Comparison of ENCODE assay signal across 21 cellular contexts in genomic region chr1:205171369-205171768, GRCh38. TPM values are rescaled to one million over a fixed set of nuclear protein-coding genes. Genes with fewer than 3 reads are reported as not detected.
DNase-seq lines count a peak whose midpoint lies in the region; ATAC-seq and TF ChIP-seq lines count a peak whose summit lies in the region.
"Had no signal": no experiment of that assay in that cellular context is flagged by ENCODE, and none has a peak within 500 bp of the region (broad histone marks: within the 10 kb centered on the region; RNA-seq: fewer than 3 reads in every experiment).

No MANE protein-coding gene starts in this region.

- no peak overlapping the region for H3K4me3 ChIP-seq in CD4-positive, alpha-beta memory T cell (ENCODE audit: low read length in 2 of 2)
- H3K4me3 ChIP-seq: coronary artery, PC-9, thyroid gland had no signal

- no peaks in the 10 kb centered on the region for H3K27me3 Mint-ChIP-seq in CD4-positive, alpha-beta memory T cell
- no peaks in the 10 kb centered on the region for H3K27me3 Mint-ChIP-seq in activated CD8-positive, alpha-beta T cell treated with anti-CD3 and anti-CD28 coated beads for 36 hours
- peaks cover 0 to 3% (median 2%) of the 10 kb centered on the region in 3 donors for H3K27me3 Mint-ChIP-seq in immature natural killer cell (ENCODE audit: low read depth in 3 of 3)
- H3K27me3 Mint-ChIP-seq: stimulated activated naive B cell treated with anti-CD40 and anti-IgM and Interleukin-4, amounts not matched to agents 10 μg/mL and 1 μg/mL and 100 μg/mL, for 72 hours had no signal

- H3K9me3 ChIP-seq in CD4-positive, alpha-beta memory T cell (ENCODE audit: control insufficient read depth in 1 of 2, low read length in 2 of 2) = no peaks in the 10 kb centered on the region
- H3K9me3 ChIP-seq: thyroid gland had no signal

- H3K4me1 Mint-ChIP-seq in CD4-positive, alpha-beta memory T cell = peaks cover 14 to 47% (median 24%) of the 10 kb centered on the region in 4 donors
- peaks cover 35% of the 10 kb centered on the region for H3K4me1 Mint-ChIP-seq in activated CD8-positive, alpha-beta T cell treated with anti-CD3 and anti-CD28 coated beads for 36 hours (ENCODE audit: low read depth)
- peaks cover 19 to 31% of the 10 kb centered on the region in 2 donors for H3K4me1 Mint-ChIP-seq in immature natural killer cell
- H3K4me1 Mint-ChIP-seq: endodermal cell had no signal

- in situ Hi-C loops in ACHN (cut with HindIII; ENCODE audit: low pct_ligation_motif_present, low pct_unique_long_range_greater_than_20kb, low sequenced_read_pairs) = no loop called here

- no peaks in the 10 kb centered on the region for H3K9me3 Mint-ChIP-seq in CD4-positive, alpha-beta memory T cell
- no peaks in the 10 kb centered on the region for H3K9me3 Mint-ChIP-seq in activated CD8-positive, alpha-beta T cell treated with anti-CD3 and anti-CD28 coated beads for 36 hours
- H3K9me3 Mint-ChIP-seq in immature natural killer cell = peaks cover 0 to 2% (median 0%) of the 10 kb centered on the region in 6 donors
- H3K9me3 Mint-ChIP-seq: endodermal cell; stimulated activated naive B cell treated with anti-CD40 and anti-IgM and Interleukin-4, amounts not matched to agents 10 μg/mL and 1 μg/mL and 100 μg/mL, for 72 hours had no signal

- no peak for ATAC-seq in activated CD8-positive, alpha-beta T cell treated with anti-CD3 and anti-CD28 coated beads for 36 hours
- no peak for ATAC-seq in HG03025 (IDR thresholded peaks at IDR 0.05; ENCODE audit: low FRiP score, unreplicated experiment)
- ATAC-seq: stimulated activated naive B cell treated with anti-CD40 and anti-IgM and Interleukin-4, amounts not matched to agents 10 μg/mL and 1 μg/mL and 100 μg/mL, for 72 hours had no signal

- intact Hi-C loops in CD4-positive, alpha-beta memory T cell (cut with micrococcal nuclease) = no loop called here
- intact Hi-C loops in activated CD8-positive, alpha-beta T cell treated with anti-CD3 and anti-CD28 coated beads for 36 hours (cut with micrococcal nuclease) = loop anchor here (5.0 kb wide), 1 partner anchor 36 kb away; no protein-coding TSS in a partner anchor

- H3K27ac Mint-ChIP-seq in CD4-positive, alpha-beta memory T cell = peak overlapping the region in 6 of 7 donors; percentile 5 to 76 (median 55)
- H3K27ac Mint-ChIP-seq in activated CD8-positive, alpha-beta T cell treated with anti-CD3 and anti-CD28 coated beads for 36 hours = peak overlapping the region; percentile 22
- peak overlapping the region in 5 of 6 donors; percentile 15 to 61 (median 55) for H3K27ac Mint-ChIP-seq in immature natural killer cell
- H3K27ac Mint-ChIP-seq: endodermal cell; stimulated activated naive B cell treated with anti-CD40 and anti-IgM and Interleukin-4, amounts not matched to agents 10 μg/mL and 1 μg/mL and 100 μg/mL, for 72 hours had no signal

- peak overlapping the region in 7 of 8 donors; percentile 28 to 86 (median 58) for H3K4me3 Mint-ChIP-seq in CD4-positive, alpha-beta memory T cell
- no peak overlapping the region for H3K4me3 Mint-ChIP-seq in activated CD8-positive, alpha-beta T cell treated with anti-CD3 and anti-CD28 coated beads for 36 hours
- H3K4me3 Mint-ChIP-seq in immature natural killer cell = peak overlapping the region in 3 of 5 donors; percentile 54 to 74 (median 56)
- H3K4me3 Mint-ChIP-seq: endodermal cell; stimulated activated naive B cell treated with anti-CD40 and anti-IgM and Interleukin-4, amounts not matched to agents 10 μg/mL and 1 μg/mL and 100 μg/mL, for 72 hours had no signal

- peaks cover 15% of the 10 kb centered on the region for H3K36me3 ChIP-seq in CD4-positive, alpha-beta memory T cell (ENCODE audit: insufficient read depth, low read length)

- POLR2A ChIA-PET in CD4-positive, alpha-beta memory T cell (lab: Charles Lee; ENCODE audit: partially characterized antibody) = no interaction called here
- POLR2A ChIA-PET in activated CD8-positive, alpha-beta T cell treated with anti-CD3 and anti-CD28 coated beads for 36 hours (lab: Charles Lee) = no interaction called here

- no peak for TF ChIP-seq CTCF in activated CD8-positive, alpha-beta T cell treated with anti-CD3 and anti-CD28 coated beads for 36 hours (IDR thresholded peaks at IDR 0.05)

- H3K27ac ChIP-seq in CD4-positive, alpha-beta memory T cell (ENCODE audit: low read depth, low read length) = no peak overlapping the region
- H3K27ac ChIP-seq: coronary artery, thyroid gland had no signal

- CTCF ChIA-PET in CD4-positive, alpha-beta memory T cell (lab: Charles Lee; ENCODE audit: partially characterized antibody) = interaction anchor here (0.6 to 1.4 kb wide), 3 partner anchors 12 to 58 kb away, joined by 3 read pairs; no protein-coding TSS in a partner anchor
- CTCF ChIA-PET in activated CD8-positive, alpha-beta T cell treated with anti-CD3 and anti-CD28 coated beads for 36 hours (lab: Charles Lee) = interaction anchor here (1.2 to 1.4 kb wide), 2 partner anchors 30 to 58 kb away, joined by 3 to 8 read pairs; no protein-coding TSS in a partner anchor

- H3K36me3 Mint-ChIP-seq in CD4-positive, alpha-beta memory T cell = peaks cover 30 to 56% of the 10 kb centered on the region in 2 donors
- H3K36me3 Mint-ChIP-seq in activated CD8-positive, alpha-beta T cell treated with anti-CD3 and anti-CD28 coated beads for 36 hours (ENCODE audit: low read depth) = peaks cover 34% of the 10 kb centered on the region
- peaks cover 20 to 44% (median 22%) of the 10 kb centered on the region in 3 donors for H3K36me3 Mint-ChIP-seq in immature natural killer cell

- DNase-seq in CD4-positive, alpha-beta memory T cell = peak in 4 of 5 donors; percentile 11 to 26 (median 18)
- peak; percentile 26 for DNase-seq in H4 (ENCODE audit: low spot score)
- no peak for DNase-seq in activated CD8-positive, alpha-beta T cell treated with anti-CD3 and anti-CD28 coated beads for 36 hours
- peak in 2 of 3 donors; percentile 9 to 25 for DNase-seq in immature natural killer cell
- no peak for DNase-seq in inferior parietal cortex (ENCODE audit: extremely low spot score)
- no peak for DNase-seq in ACHN
- no peak for DNase-seq in NCI-H128 (lab: John Stamatoyannopoulos, UW; ENCODE audit: unreplicated experiment)
- DNase-seq: activated CD4-positive, alpha-beta T cell treated with anti-CD3 and anti-CD28 coated beads, Interleukin-2, amount 50 U/mL, for 48 hours; brain microvascular endothelial cell; DMS79; endodermal cell; Kasumi-1; NCI-H187 treated with DMSO at 0.1 percent for 48 hours; occipital lobe; PC-9; SHP77; small intestine; stimulated activated naive B cell treated with anti-CD40 and anti-IgM and Interleukin-4, amounts not matched to agents 10 μg/mL and 1 μg/mL and 100 μg/mL, for 72 hours; thyroid gland had no signal

- no peaks in the 10 kb centered on the region for H3K27me3 ChIP-seq in CD4-positive, alpha-beta memory T cell (ENCODE audit: insufficient read depth, low read length)
- H3K27me3 ChIP-seq: brain microvascular endothelial cell, thyroid gland had no signal

- H3K4me1 ChIP-seq in CD4-positive, alpha-beta memory T cell (ENCODE audit: insufficient read depth, low read length) = peaks cover 20% of the 10 kb centered on the region

RNA-seq across cellular contexts. Expression of gene DSTYK, which starts 40.1 kb away (rescaled TPM):
- total RNA-seq in CD4-positive, alpha-beta memory T cell = 10 to 100 TPM; 16.4 to 16.6 TPM
- polyA plus RNA-seq in CD4-positive, alpha-beta memory T cell = 1 to 10 TPM; 5.3 to 8.8 TPM
- 5.1 and 5.8 TPM in 2 replicates for total RNA-seq in H4 (2014; rRNA removed; shearing (Covaris generic))
- 10 to 100 TPM; 10.0 to 10.7 TPM for total RNA-seq in activated CD8-positive, alpha-beta T cell treated with anti-CD3 and anti-CD28 coated beads for 36 hours
- 1 to 10 TPM; 2.9 to 8.3 (median 3.6) TPM for polyA plus RNA-seq in immature natural killer cell

RNA-seq across cellular contexts. Expression of gene RBBP5, which starts 49.6 kb away (rescaled TPM):
- total RNA-seq in CD4-positive, alpha-beta memory T cell = 10 to 100 TPM; 32.4 to 32.9 TPM
- 10 to 100 TPM; 16.8 to 21.3 TPM for polyA plus RNA-seq in CD4-positive, alpha-beta memory T cell
- total RNA-seq in H4 (2014; rRNA removed; shearing (Covaris generic)) = 18.6 and 18.7 TPM in 2 replicates
- total RNA-seq in activated CD8-positive, alpha-beta T cell treated with anti-CD3 and anti-CD28 coated beads for 36 hours = 10 to 100 TPM; 18.8 to 21.6 TPM
- 10 to 100 TPM; 11.2 to 20.1 (median 15.5) TPM for polyA plus RNA-seq in immature natural killer cell

RNA-seq across cellular contexts. Expression of gene TMCC2, which starts 56.4 kb away (rescaled TPM):
- 1 to 10 TPM in 1 of 2 experiments, under 1 TPM in 1; 0.90 to 1.2 TPM for total RNA-seq in CD4-positive, alpha-beta memory T cell
- polyA plus RNA-seq in CD4-positive, alpha-beta memory T cell = under 1 TPM; 0.27 to 0.62 TPM
- total RNA-seq in H4 (2014; rRNA removed; shearing (Covaris generic)) = 0.74 and 2.1 TPM in 2 replicates
- 1 to 10 TPM; 6.6 to 7.1 TPM for total RNA-seq in activated CD8-positive, alpha-beta T cell treated with anti-CD3 and anti-CD28 coated beads for 36 hours
- polyA plus RNA-seq in immature natural killer cell = 1 to 10 TPM in 1 of 3 donors, under 1 TPM in 1, not detected in 1; 0.50 to 1.1 TPM

Comparison
In these comparisons a context has a peak if more than half of its experiments do, and no peak if none do; other contexts are left out.
1. DNase-seq: peak in CD4-positive, alpha-beta memory T cell (4 of 5), H4 (single experiment) and immature natural killer cell (2 of 3); none in activated CD8-positive, alpha-beta T cell treated with anti-CD3 and anti-CD28 coated beads for 36 hours (single experiment), inferior parietal cortex (single experiment), ACHN (single experiment) and NCI-H128 (single experiment).
2. Peak in every context shown above with its lines, with median percentiles within 50 percentile points of each other: H3K27ac Mint-ChIP-seq.